Comparison of ENCODE assay signal across 11 cellular contexts in the genomic region with DNA sequence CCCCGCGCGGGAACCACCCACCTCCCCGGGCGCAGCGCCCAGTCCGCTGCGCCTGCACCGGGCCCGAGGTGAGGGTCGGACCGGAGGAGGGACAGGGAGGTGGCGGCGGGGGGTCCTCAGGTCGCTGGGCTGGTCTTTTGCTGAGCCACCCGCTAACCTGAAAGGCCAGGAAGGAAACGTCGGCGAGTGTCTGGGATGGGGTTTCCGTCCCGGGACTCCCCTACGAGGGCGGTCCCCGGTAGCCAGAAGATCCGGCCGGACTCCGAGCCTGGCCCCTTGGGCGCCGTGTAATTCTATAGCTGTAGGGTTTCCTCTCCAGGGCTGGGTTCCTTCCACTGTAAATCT. TPM values are rescaled to one million over a fixed set of nuclear protein-coding genes. Genes with fewer than 3 reads are reported as not detected.
DNase-seq lines count a peak whose midpoint lies in the region; ATAC-seq and TF ChIP-seq lines count a peak whose summit lies in the region.
"Had no signal": no experiment of that assay in that cellular context is flagged by ENCODE, and none has a peak within 500 bp of the region (broad histone marks: within the 10 kb centered on the region; RNA-seq: fewer than 3 reads in every experiment).

No MANE protein-coding gene starts in this region.

- H3K9me2 ChIP-seq in Karpas-422 (replicated peaks; ENCODE audit: insufficient read depth, low read length): no peaks in the 10 kb centered on the region

- no peak for TF ChIP-seq CTCF in WI38 (IDR thresholded peaks at IDR 0.05; ENCODE audit: low read depth, low read length)

- no peak overlapping the region for H3K27ac ChIP-seq in iPS DF 6.9 (ENCODE audit: low read length)
- peak overlapping the region in 7 of 21 experiments; percentile 6 to 56 (median 20) for H3K27ac ChIP-seq in skin epidermis
- H3K27ac ChIP-seq in Karpas-422 (ENCODE audit: low read length): no peak overlapping the region
- H3K27ac ChIP-seq: KMS-11 had no signal

- H3K4me2 ChIP-seq in Karpas-422 (ENCODE audit: low read depth, low read length, poor library complexity, severe bottlenecking): no peak overlapping the region
- H3K4me2 ChIP-seq: KMS-11 had no signal

- H2AFZ ChIP-seq in Karpas-422 (ENCODE audit: low read length): no peak overlapping the region

- DNase-seq in ELF-1 (ENCODE audit: low read depth, low spot score): peak; percentile 34
- no peak for DNase-seq in iPS DF 6.9 (ENCODE audit: low read depth, low spot score)
- DNase-seq in Karpas-422: no peak
- no peak for DNase-seq in stimulated activated CD4-positive, alpha-beta T cell treated with anti-CD3 and anti-CD28 coated beads, Interleukin-2, amount 100 ng/mL, for 48 hours
- no peak for DNase-seq in stimulated activated CD4-positive, alpha-beta T cell treated with anti-CD3 and anti-CD28 coated beads, Interleukin-4, amount 100 ng/mL, for 24 hours
- DNase-seq: activated naive CD8-positive, alpha-beta T cell treated with anti-CD3 and anti-CD28 coated beads, Interleukin-2, amount 10 ng/mL, durations not matched to agents 7 days and 5 days; SHP77 treated with DMSO at 0.1 percent for 48 hours had no signal

- no peak overlapping the region for H3K9ac ChIP-seq in Karpas-422 (ENCODE audit: low read length)
- H3K9ac ChIP-seq: KMS-11 had no signal

- WGBS in iPS DF 6.9 (ENCODE audit: insufficient coverage, insufficient read length): no CpG with 5 or more reads among the region's 29 CpGs

- ATAC-seq in GM18520 (IDR thresholded peaks at IDR 0.05; ENCODE audit: unreplicated experiment): no peak

- H3K9me3 ChIP-seq in iPS DF 6.9 (ENCODE audit: control insufficient read depth, insufficient read depth, low read length): no peaks in the 10 kb centered on the region
- no peaks in the 10 kb centered on the region for H3K9me3 ChIP-seq in Karpas-422 (ENCODE audit: low read length)

- H3K4me1 ChIP-seq in iPS DF 6.9 (ENCODE audit: control insufficient read depth, insufficient read depth, low read length) (peaks cover 13% of the 10 kb centered on the region), Karpas-422 (ENCODE audit: low read length) (peaks cover 5% of the 10 kb centered on the region)

- H3K36me3 ChIP-seq in iPS DF 6.9 (ENCODE audit: control insufficient read depth, insufficient read depth, low read length) (no peaks in the 10 kb centered on the region; the same call in 1 of the 2 replicates), Karpas-422 (ENCODE audit: insufficient read depth, low read length) (no peaks in the 10 kb centered on the region)

- no peaks in the 10 kb centered on the region for H4K20me1 ChIP-seq in Karpas-422 (ENCODE audit: insufficient read depth, low read depth, low read length)

- H3K27me3 ChIP-seq in iPS DF 6.9 (ENCODE audit: control insufficient read depth, insufficient read depth, low read length) (peaks cover 93% of the 10 kb centered on the region), Karpas-422 (ENCODE audit: low read length) (no peaks in the 10 kb centered on the region)

- no peaks in the 10 kb centered on the region for H3K79me2 ChIP-seq in Karpas-422 (ENCODE audit: low read length)

- H3K4me3 ChIP-seq in WI38 (ENCODE audit: low read depth, low read length): peak overlapping the region; percentile 98
- peak overlapping the region; percentile 2; the same call in 1 of the 2 replicates for H3K4me3 ChIP-seq in iPS DF 6.9 (ENCODE audit: low read length)
- peak overlapping the region in 6 of 7 experiments; percentile 3 to 18 (median 11) for H3K4me3 ChIP-seq in skin epidermis
- no peak overlapping the region for H3K4me3 ChIP-seq in Karpas-422 (ENCODE audit: low read length)

RNA-seq across cellular contexts. Expression of a gene that starts 5.0 kb away (rescaled TPM):
- 0.07 TPM in 1 of 2 replicates, not detected in the other for total RNA-seq in Karpas-422 (2014; rRNA removed; shearing (Covaris generic); ENCODE audit: low replicate concordance)
- total RNA-seq: activated naive CD8-positive, alpha-beta T cell treated with anti-CD3 and anti-CD28 coated beads, Interleukin-2, amount 10 ng/mL, durations not matched to agents 7 days and 5 days had no signal

RNA-seq across cellular contexts. Expression of a gene that starts 47.5 kb away (rescaled TPM):
- not detected in 2 replicates for total RNA-seq in Karpas-422 (2014; rRNA removed; shearing (Covaris generic); ENCODE audit: low replicate concordance)
- total RNA-seq: activated naive CD8-positive, alpha-beta T cell treated with anti-CD3 and anti-CD28 coated beads, Interleukin-2, amount 10 ng/mL, durations not matched to agents 7 days and 5 days had no signal
